1 cellular context compared by ENCODE assay signal in genomic region chr10:44244745-44245600, GRCh38.
TF ChIP-seq lines count a peak whose summit lies in the region.

No MANE protein-coding gene starts in this region.

TF ChIP-seq in HepG2, 621 proteins besides CTCF, POLR2A, EP300 and RAD21 (continued from another document and continues in another):
- TF ChIP-seq KLF6 (CRISPR knock-in tag; IDR thresholded peaks at IDR 0.05) (0 out of 2 replicates have a peak, but pooled peaks have one; percentile 16), IRF1 (CRISPR knock-in tag; IDR thresholded peaks at IDR 0.05; ENCODE audit: low read depth) (no peak), PHF5A (CRISPR knock-in tag; IDR thresholded peaks at IDR 0.05; ENCODE audit: low read depth, unreplicated experiment) (no peak), ZBTB7A (CRISPR knock-in tag; IDR thresholded peaks at IDR 0.05) (no peak), MLXIP (CRISPR knock-in tag; IDR thresholded peaks at IDR 0.05; ENCODE audit: borderline replicate concordance) (no peak), ATF7-NPFF (CRISPR knock-in tag; IDR thresholded peaks at IDR 0.05; ENCODE audit: low read depth) (no peak), CREB3 (CRISPR knock-in tag; IDR thresholded peaks at IDR 0.05) (no peak), ZBTB8A (CRISPR knock-in tag; IDR thresholded peaks at IDR 0.05; ENCODE audit: borderline replicate concordance, low read depth) (no peak), JUNB (CRISPR knock-in tag; IDR thresholded peaks at IDR 0.05; ENCODE audit: borderline replicate concordance) (0 out of 2 replicates have a peak, but pooled peaks have one; percentile 9), TGIF2 (CRISPR knock-in tag; IDR thresholded peaks at IDR 0.05) (peak; percentile 57; the same call in 1 of the 2 replicates), PCBP1 (IDR thresholded peaks at IDR 0.05; ENCODE audit: borderline replicate concordance, low read depth, low read length) (no peak), ZNF546 (CRISPR knock-in tag; conservative IDR thresholded peaks at IDR 0.05) (no peak), ZC3H13 (CRISPR knock-in tag; IDR thresholded peaks at IDR 0.05) (0 out of 2 replicates have a peak, but pooled peaks have one; percentile 57), NPAS2 (CRISPR knock-in tag; IDR thresholded peaks at IDR 0.05; ENCODE audit: borderline replicate concordance) (no peak), MAX (IDR thresholded peaks at IDR 0.05) (peak; percentile 37; the same call in 1 of the 2 replicates), ZNF432 (CRISPR knock-in tag; IDR thresholded peaks at IDR 0.05; ENCODE audit: borderline replicate concordance) (no peak), ZNF790 (CRISPR knock-in tag; IDR thresholded peaks at IDR 0.05; ENCODE audit: borderline replicate concordance) (no peak), ZNF782 (CRISPR knock-in tag; IDR thresholded peaks at IDR 0.05; ENCODE audit: borderline replicate concordance) (no peak), SP2 (CRISPR knock-in tag; IDR thresholded peaks at IDR 0.05) (no peak), ZNF253 (CRISPR knock-in tag; IDR thresholded peaks at IDR 0.05; ENCODE audit: borderline replicate concordance) (no peak), HNRNPH1 (optimal IDR thresholded peaks at IDR 0.05; ENCODE audit: low read depth, low read length) (no peak), TBX2 (CRISPR knock-in tag; IDR thresholded peaks at IDR 0.05; ENCODE audit: borderline replicate concordance) (peak; percentile 88), NAIF1 (CRISPR knock-in tag; IDR thresholded peaks at IDR 0.05; ENCODE audit: borderline replicate concordance) (no peak), CSRNP1 (CRISPR knock-in tag; IDR thresholded peaks at IDR 0.05) (no peak), GLMP (CRISPR knock-in tag; IDR thresholded peaks at IDR 0.05; ENCODE audit: borderline replicate concordance) (no peak), KDM2A (CRISPR knock-in tag; IDR thresholded peaks at IDR 0.05; ENCODE audit: borderline replicate concordance, low read depth) (no peak), POLR2AphosphoS5 (IDR thresholded peaks at IDR 0.05; ENCODE audit: low read depth, low read length) (peak; percentile 51), TOPORS (CRISPR knock-in tag; IDR thresholded peaks at IDR 0.05) (no peak), ZNF207 (IDR thresholded peaks at IDR 0.05; ENCODE audit: borderline replicate concordance) (no peak), ZNF224 (CRISPR knock-in tag; IDR thresholded peaks at IDR 0.05) (no peak), ZSCAN25 (CRISPR knock-in tag; IDR thresholded peaks at IDR 0.05) (no peak), ZNF687 (CRISPR knock-in tag; IDR thresholded peaks at IDR 0.05) (no peak), ZFYVE20 (CRISPR knock-in tag; IDR thresholded peaks at IDR 0.05; ENCODE audit: borderline replicate concordance, low read depth) (no peak), FLYWCH1 (CRISPR knock-in tag; IDR thresholded peaks at IDR 0.05) (no peak), XRCC5 (optimal IDR thresholded peaks at IDR 0.05; ENCODE audit: low read length) (peak; percentile 18), JUN (CRISPR knock-in tag; IDR thresholded peaks at IDR 0.05) (no peak), RXRB (CRISPR knock-in tag; IDR thresholded peaks at IDR 0.05; ENCODE audit: borderline replicate concordance) (peak; percentile 41; the same call in 1 of the 2 replicates), CC2D1A (CRISPR knock-in tag; IDR thresholded peaks at IDR 0.05) (no peak), ZNF775 (CRISPR knock-in tag; IDR thresholded peaks at IDR 0.05; ENCODE audit: borderline replicate concordance) (no peak), ZNF142 (CRISPR knock-in tag; IDR thresholded peaks at IDR 0.05) (no peak), PTBP1 (IDR thresholded peaks at IDR 0.05; ENCODE audit: low read depth, low read length, poor library complexity, severe bottlenecking) (no peak), CBX1 (IDR thresholded peaks at IDR 0.05; ENCODE audit: low read depth) (no peak)
